In the genomic region with DNA sequence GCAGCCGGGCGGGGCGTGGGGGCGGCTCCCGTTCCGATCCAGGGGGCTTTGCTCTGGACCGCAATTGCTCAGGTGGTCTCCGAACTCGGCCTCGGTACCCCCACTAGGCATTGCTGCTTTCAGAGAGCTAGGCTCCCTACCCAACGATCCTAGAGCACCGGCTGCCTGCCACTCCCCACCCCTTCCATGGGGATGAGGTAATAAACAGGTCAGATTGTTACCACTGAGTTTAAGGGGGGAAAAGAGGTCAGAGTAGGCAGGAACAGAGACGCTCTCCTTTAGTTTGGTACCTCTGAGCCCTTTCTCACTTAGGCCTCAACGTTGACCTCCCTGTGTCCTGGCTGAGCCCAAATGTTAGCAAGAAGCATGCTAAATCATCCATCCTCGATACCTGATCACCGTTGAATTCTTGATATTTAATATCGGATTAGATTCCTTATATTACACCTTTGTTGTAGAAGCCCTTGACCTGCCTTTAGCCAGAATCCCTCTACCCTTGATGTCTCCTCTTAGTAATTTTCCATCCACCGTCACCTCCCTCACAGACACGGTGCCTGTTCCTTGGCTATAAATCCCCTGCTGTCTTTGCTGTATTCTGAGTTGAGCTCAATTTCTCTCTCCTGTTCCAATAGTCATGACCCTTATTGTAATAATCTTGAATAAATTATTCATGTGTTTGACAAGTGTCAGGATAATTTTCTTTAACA, we compare ENCODE assay signal across 8 cellular contexts. TPM values are rescaled to one million over a fixed set of nuclear protein-coding genes. Genes with fewer than 3 reads are reported as not detected.
DNase-seq lines count a peak whose midpoint lies in the region; ATAC-seq lines count a peak whose summit lies in the region.

No MANE protein-coding gene starts in this region.

- H3K4me3 ChIP-seq in NT2/D1 (ENCODE audit: insufficient read length, low read depth) = peak overlapping the region; percentile 78
- peak overlapping the region; percentile 67 for H3K4me3 ChIP-seq in mononuclear cell (ENCODE audit: low read length)

- H3K27me3 ChIP-seq in NT2/D1 (ENCODE audit: insufficient read depth, insufficient read length) (no peaks in the 10 kb centered on the region), mononuclear cell (ENCODE audit: insufficient read depth, low read length) (peaks cover 9% of the 10 kb centered on the region)

- peaks cover 12% of the 10 kb centered on the region; the same call in 1 of the 2 replicates for H3K4me1 ChIP-seq in ES-I3 (ENCODE audit: insufficient read depth, low read length)
- no peaks in the 10 kb centered on the region for H3K4me1 ChIP-seq in NT2/D1 (ENCODE audit: insufficient read depth, insufficient read length)
- H3K4me1 ChIP-seq in mononuclear cell (ENCODE audit: insufficient read depth, low read length) = peaks cover 20% of the 10 kb centered on the region

- H3K9me3 ChIP-seq in ES-I3 (ENCODE audit: control insufficient read depth, insufficient read depth, low read length) = no peaks in the 10 kb centered on the region
- no peaks in the 10 kb centered on the region for H3K9me3 ChIP-seq in NT2/D1 (ENCODE audit: insufficient read depth, low read length)
- H3K9me3 ChIP-seq in mononuclear cell (ENCODE audit: low read depth, low read length) = no peaks in the 10 kb centered on the region

- H3K4me3 Mint-ChIP-seq in dendritic cell treated with granulocyte-macrophage colony-stimulating factor and Interleukin-4, amounts not matched to agents 40 ng/mL and 50 ng/mL, for 4 days = peak overlapping the region; percentile 85

- ATAC-seq in GM21825 (IDR thresholded peaks at IDR 0.05; ENCODE audit: unreplicated experiment) (peak; percentile 10), HG03175 (IDR thresholded peaks at IDR 0.05; ENCODE audit: unreplicated experiment) (no peak)

- DNase-seq in NT2/D1 (ENCODE audit: low read depth, low spot score) (no peak), mesenteric fat pad (ENCODE audit: low spot score) (no peak), activated gamma-delta T cell (lab: John Stamatoyannopoulos, UW) (no peak)

- peaks cover 32% of the 10 kb centered on the region for H3K4me1 Mint-ChIP-seq in dendritic cell treated with granulocyte-macrophage colony-stimulating factor and Interleukin-4, amounts not matched to agents 40 ng/mL and 50 ng/mL, for 4 days (ENCODE audit: low read depth)

- H3K36me3 ChIP-seq in ES-I3 (ENCODE audit: insufficient read depth, low read length) = no peaks in the 10 kb centered on the region; the same call in 1 of the 2 replicates
- H3K36me3 ChIP-seq in NT2/D1 (ENCODE audit: insufficient read depth, insufficient read length, low read length) = peaks cover 2% of the 10 kb centered on the region

- no peaks in the 10 kb centered on the region for H3K36me3 Mint-ChIP-seq in dendritic cell treated with granulocyte-macrophage colony-stimulating factor and Interleukin-4, amounts not matched to agents 40 ng/mL and 50 ng/mL, for 4 days (ENCODE audit: low read depth)

- H3K27me3 Mint-ChIP-seq in dendritic cell treated with granulocyte-macrophage colony-stimulating factor and Interleukin-4, amounts not matched to agents 40 ng/mL and 50 ng/mL, for 4 days = peaks cover 33% of the 10 kb centered on the region

- intact Hi-C loops in dendritic cell treated with granulocyte-macrophage colony-stimulating factor and Interleukin-4, amounts not matched to agents 40 ng/mL and 50 ng/mL, for 4 days (cut with micrococcal nuclease) = no loop called here

- no peaks in the 10 kb centered on the region for H3K9me3 Mint-ChIP-seq in dendritic cell treated with granulocyte-macrophage colony-stimulating factor and Interleukin-4, amounts not matched to agents 40 ng/mL and 50 ng/mL, for 4 days

- peak overlapping the region; percentile 74 for H3K27ac Mint-ChIP-seq in dendritic cell treated with granulocyte-macrophage colony-stimulating factor and Interleukin-4, amounts not matched to agents 40 ng/mL and 50 ng/mL, for 4 days

- H3K9ac ChIP-seq in ES-I3 (ENCODE audit: low read depth, low read length) (peak overlapping the region; percentile 89), NT2/D1 (ENCODE audit: insufficient read length, low read depth) (peak overlapping the region; percentile 97)

RNA-seq across cellular contexts. Expression of a gene that starts 0.6 kb away (rescaled TPM):
- 7.2 TPM for total RNA-seq in mononuclear cell
- total RNA-seq in mesenteric fat pad = 304 TPM

Comparison
In these comparisons a context has a peak if more than half of its experiments do, and no peak if none do; other contexts are left out.
1. RNA of a gene that starts 0.6 kb away (total RNA-seq): 304 TPM in mesenteric fat pad (single experiment); 7.2 TPM in mononuclear cell (single experiment); every median in the first group is over 10 times any median in the second.